In genomic region chr1:11799896-11800295, GRCh38 we compare ENCODE assay signal across 31 cellular contexts. TPM values are rescaled to one million over a fixed set of nuclear protein-coding genes. Genes with fewer than 3 reads are reported as not detected.
"Had no signal": no experiment of that assay in that cellular context is flagged by ENCODE, and none has a peak within 500 bp of the region (broad histone marks: within the 10 kb centered on the region; RNA-seq: fewer than 3 reads in every experiment).

No MANE protein-coding gene starts in this region.

- H3K27ac Mint-ChIP-seq: activated B cell treated with CpG ODN at 0.5 μM for 24 hours; activated CD4-positive, alpha-beta T cell treated with anti-CD3 and anti-CD28 coated beads for 36 hours; activated naive CD4-positive, alpha-beta T cell treated with anti-CD3 and anti-CD28 coated beads for 36 hours; activated T-helper 2 cell treated with anti-CD3 and anti-CD28 coated beads, Interferon-gamma antibody, Interleukin-2, Interleukin-4, amounts not matched to agents 10 μg/mL and 5 μg/mL and 100 μg/mL, durations not matched to agents 14 hours and 24 hours and 36 hours; memory B cell; T-helper 1 cell treated with Interleukin-12 subunit alpha and Interleukin-12 subunit beta and Interleukin-4 antibody, amounts not matched to agents 30 μg/mL and 1 μg/mL, for 36 hours had no signal

- ATAC-seq: activated CD4-positive, alpha-beta T cell treated with anti-CD3 and anti-CD28 coated beads for 36 hours; activated T-cell treated with anti-CD3 and anti-CD28 coated beads, Interleukin-2, amount 50 U/mL, for 4 hours; left lung had no signal

- H3K4me3 Mint-ChIP-seq: activated B cell treated with CpG ODN at 0.5 μM for 24 hours; activated CD4-positive, alpha-beta T cell treated with anti-CD3 and anti-CD28 coated beads for 36 hours; activated naive CD4-positive, alpha-beta T cell treated with anti-CD3 and anti-CD28 coated beads for 36 hours; activated T-cell treated with anti-CD3 and anti-CD28 coated beads, Interleukin-2, amount 50 U/mL, for 4 hours; immature natural killer cell; memory B cell; T-helper 1 cell treated with Interleukin-12 subunit alpha and Interleukin-12 subunit beta and Interleukin-4 antibody, amounts not matched to agents 30 μg/mL and 1 μg/mL, for 36 hours had no signal

- H3K9me3 ChIP-seq: left lung, prostate gland, SJSA1, testis had no signal

- H3K27me3 Mint-ChIP-seq: activated B cell treated with CpG ODN at 0.5 μM for 24 hours; activated CD4-positive, alpha-beta T cell treated with anti-CD3 and anti-CD28 coated beads for 36 hours; memory B cell had no signal

- DNase-seq: activated B cell treated with CpG ODN at 0.5 μM for 24 hours; activated CD4-positive, alpha-beta T cell treated with anti-CD3 and anti-CD28 coated beads for 36 hours; activated CD4-positive, alpha-beta T cell treated with anti-CD3 and anti-CD28 coated beads, Interleukin-2, amount 50 U/mL, for 48 hours; activated CD8-positive, alpha-beta memory T cell treated with anti-CD3 and anti-CD28 coated beads, Interleukin-2, amount 50 U/mL, for 48 hours; activated naive CD4-positive, alpha-beta T cell treated with anti-CD3 and anti-CD28 coated beads for 36 hours; activated T-cell treated with anti-CD3 and anti-CD28 coated beads, Interleukin-2, amount 50 U/mL, for 4 hours; amygdala; cerebellar nuclear complex; cortex of kidney; immature natural killer cell; left lung; stimulated activated CD8-positive, alpha-beta memory T cell treated with anti-CD3 and anti-CD28 coated beads, Interleukin-4, amount 100 ng/mL, for 48 hours; stimulated activated naive CD4-positive, alpha-beta T cell; T1000; testis; trophoblast cell had no signal

- H3K9me3 Mint-ChIP-seq: activated B cell treated with CpG ODN at 0.5 μM for 24 hours; activated naive CD4-positive, alpha-beta T cell treated with anti-CD3 and anti-CD28 coated beads for 36 hours; activated T-cell treated with anti-CD3 and anti-CD28 coated beads, Interleukin-2, amount 50 U/mL, for 4 hours; activated T-helper 2 cell treated with anti-CD3 and anti-CD28 coated beads, Interferon-gamma antibody, Interleukin-2, Interleukin-4, amounts not matched to agents 10 μg/mL and 5 μg/mL and 100 μg/mL, durations not matched to agents 14 hours and 24 hours and 36 hours; immature natural killer cell; memory B cell; T-helper 1 cell treated with Interleukin-12 subunit alpha and Interleukin-12 subunit beta and Interleukin-4 antibody, amounts not matched to agents 30 μg/mL and 1 μg/mL, for 36 hours had no signal

- H3K27me3 ChIP-seq: hepatocyte, left lung, SJSA1, testis had no signal

- H3K4me3 ChIP-seq: hepatocyte, left lung, prostate gland, SJSA1, skin epidermis, testis had no signal

- H3K27ac ChIP-seq: hepatocyte, prostate gland, SJSA1, testis had no signal

RNA-seq across cellular contexts. Expression of gene C1orf167, which starts 37.9 kb away (rescaled TPM):
- total RNA-seq: activated B cell treated with CpG ODN at 0.5 μM for 24 hours; activated CD4-positive, alpha-beta T cell treated with anti-CD3 and anti-CD28 coated beads for 36 hours; activated CD8-positive, alpha-beta memory T cell treated with anti-CD3 and anti-CD28 coated beads for 36 hours; activated naive CD4-positive, alpha-beta T cell treated with anti-CD3 and anti-CD28 coated beads for 36 hours; activated T-cell treated with anti-CD3 and anti-CD28 coated beads, Interleukin-2, amount 50 U/mL, for 4 hours; activated T-helper 2 cell treated with anti-CD3 and anti-CD28 coated beads, Interferon-gamma antibody, Interleukin-2, Interleukin-4, amounts not matched to agents 10 μg/mL and 5 μg/mL and 100 μg/mL, durations not matched to agents 14 hours and 24 hours and 36 hours; bronchial epithelial cell; epithelial cell of proximal tubule; glomerular endothelial cell; hepatocyte; kidney epithelial cell; mononuclear cell; osteocyte; SJSA1 had no signal

RNA-seq across cellular contexts. Expression of gene NPPA, which starts 47.7 kb away (rescaled TPM):
- total RNA-seq: activated B cell treated with CpG ODN at 0.5 μM for 24 hours; activated CD4-positive, alpha-beta T cell treated with anti-CD3 and anti-CD28 coated beads for 36 hours; activated CD8-positive, alpha-beta memory T cell treated with anti-CD3 and anti-CD28 coated beads for 36 hours; activated naive CD4-positive, alpha-beta T cell treated with anti-CD3 and anti-CD28 coated beads for 36 hours; activated T-cell treated with anti-CD3 and anti-CD28 coated beads, Interleukin-2, amount 50 U/mL, for 4 hours; activated T-helper 2 cell treated with anti-CD3 and anti-CD28 coated beads, Interferon-gamma antibody, Interleukin-2, Interleukin-4, amounts not matched to agents 10 μg/mL and 5 μg/mL and 100 μg/mL, durations not matched to agents 14 hours and 24 hours and 36 hours; bronchial epithelial cell; epithelial cell of proximal tubule; fibroblast of villous mesenchyme; glomerular endothelial cell; hepatocyte; kidney epithelial cell; mononuclear cell; osteocyte; SJSA1; testis had no signal
- polyA plus RNA-seq: immature natural killer cell had no signal

RNA-seq across cellular contexts. Expression of gene NPPB, which starts 58.8 kb away (rescaled TPM):
- total RNA-seq: activated B cell treated with CpG ODN at 0.5 μM for 24 hours; activated CD4-positive, alpha-beta T cell treated with anti-CD3 and anti-CD28 coated beads for 36 hours; activated CD8-positive, alpha-beta memory T cell treated with anti-CD3 and anti-CD28 coated beads for 36 hours; activated naive CD4-positive, alpha-beta T cell treated with anti-CD3 and anti-CD28 coated beads for 36 hours; activated T-cell treated with anti-CD3 and anti-CD28 coated beads, Interleukin-2, amount 50 U/mL, for 4 hours; activated T-helper 2 cell treated with anti-CD3 and anti-CD28 coated beads, Interferon-gamma antibody, Interleukin-2, Interleukin-4, amounts not matched to agents 10 μg/mL and 5 μg/mL and 100 μg/mL, durations not matched to agents 14 hours and 24 hours and 36 hours; bronchial epithelial cell; left lung; mononuclear cell; osteocyte; prostate gland had no signal
- polyA plus RNA-seq: immature natural killer cell had no signal
